9 cellular contexts compared by ENCODE assay signal in genomic region chr6:117548797-117549301, GRCh38. TPM values are rescaled to one million over a fixed set of nuclear protein-coding genes. Genes with fewer than 3 reads are reported as not detected.
DNase-seq lines count a peak whose midpoint lies in the region; ATAC-seq, FAIRE-seq and TF ChIP-seq lines count a peak whose summit lies in the region.
"Had no signal": no experiment of that assay in that cellular context is flagged by ENCODE, and none has a peak within 500 bp of the region (broad histone marks: within the 10 kb centered on the region; RNA-seq: fewer than 3 reads in every experiment).

No MANE protein-coding gene starts in this region.

- no peak for ATAC-seq in GM18517 (IDR thresholded peaks at IDR 0.05; ENCODE audit: unreplicated experiment)

- no peaks in the 10 kb centered on the region for H3K9me3 ChIP-seq in AG04450 (ENCODE audit: control insufficient read depth, insufficient read depth, low read length)

- no peak for FAIRE-seq in frontal cortex (lab: Jason Lieb, UNC)

- H3K27ac Mint-ChIP-seq in HFFc6: peak overlapping the region; percentile 81
- peak overlapping the region; percentile 94 for H3K27ac Mint-ChIP-seq in activated CD4-positive, alpha-beta memory T cell treated with anti-CD3 and anti-CD28 coated beads, Interleukin-2, amount 10 ng/mL, durations not matched to agents 7 days and 5 days
- H3K27ac Mint-ChIP-seq in immature natural killer cell: peak overlapping the region; percentile 85 to 97 (median 93)

- H3K36me3 Mint-ChIP-seq in HFFc6 (ENCODE audit: low read depth) (peaks cover 44% of the 10 kb centered on the region), immature natural killer cell (no peaks in the 10 kb centered on the region)
- H3K36me3 Mint-ChIP-seq in activated CD4-positive, alpha-beta memory T cell treated with anti-CD3 and anti-CD28 coated beads, Interleukin-2, amount 10 ng/mL, durations not matched to agents 7 days and 5 days (ENCODE audit: low read depth): peaks cover 10% of the 10 kb centered on the region

- H3K4me3 Mint-ChIP-seq in HFFc6 (peak overlapping the region; percentile 72), immature natural killer cell (peak overlapping the region; percentile 85 to 95 (median 88))
- peak overlapping the region; percentile 75 for H3K4me3 Mint-ChIP-seq in activated CD4-positive, alpha-beta memory T cell treated with anti-CD3 and anti-CD28 coated beads, Interleukin-2, amount 10 ng/mL, durations not matched to agents 7 days and 5 days
- H3K4me3 Mint-ChIP-seq: neural crest cell had no signal

- DNase-seq in AG04450 (ENCODE audit: low read depth, low spot score) (no peak), HFFc6 (peak; percentile 52), immature natural killer cell (peak; percentile 69 to 73 (median 71)), foreskin melanocyte (no peak), iPS-NIHi7 (ENCODE audit: extremely low spot score) (no peak), frontal cortex (ENCODE audit: low spot score in 2 of 2) (no peak)
- DNase-seq in activated CD4-positive, alpha-beta memory T cell treated with anti-CD3 and anti-CD28 coated beads, Interleukin-2, amount 10 ng/mL, durations not matched to agents 7 days and 5 days: peak; percentile 43

- no peak for TF ChIP-seq CTCF in AG04450 (IDR thresholded peaks at IDR 0.05; ENCODE audit: low read depth, low read length)
- no peak for TF ChIP-seq CTCF in HFFc6 (IDR thresholded peaks at IDR 0.05)

- peaks cover 1% of the 10 kb centered on the region for H3K27me3 Mint-ChIP-seq in HFFc6 (ENCODE audit: insufficient read depth)
- no peaks in the 10 kb centered on the region for H3K27me3 Mint-ChIP-seq in activated CD4-positive, alpha-beta memory T cell treated with anti-CD3 and anti-CD28 coated beads, Interleukin-2, amount 10 ng/mL, durations not matched to agents 7 days and 5 days
- H3K27me3 Mint-ChIP-seq in immature natural killer cell (ENCODE audit: low read depth in 3 of 3): peaks cover 5 to 13% (median 13%) of the 10 kb centered on the region in 3 donors

- POLR2A ChIA-PET in AG04450 (lab: Yijun Ruan, JAX): no interaction called here
- POLR2A ChIA-PET in activated CD4-positive, alpha-beta memory T cell treated with anti-CD3 and anti-CD28 coated beads, Interleukin-2, amount 10 ng/mL, durations not matched to agents 7 days and 5 days (lab: Charles Lee): interaction anchor here (0.9 to 3.7 kb wide), 12 partner anchors 18 to 1345 kb away, joined by 3 to 59 read pairs (median 6); partner anchors contain the start of genes ASF1A, DCBLD1 and GOPC

- H3K9me3 Mint-ChIP-seq in HFFc6: no peaks in the 10 kb centered on the region
- H3K9me3 Mint-ChIP-seq in activated CD4-positive, alpha-beta memory T cell treated with anti-CD3 and anti-CD28 coated beads, Interleukin-2, amount 10 ng/mL, durations not matched to agents 7 days and 5 days: no peaks in the 10 kb centered on the region
- H3K9me3 Mint-ChIP-seq in immature natural killer cell: no peaks in the 10 kb centered on the region
- H3K9me3 Mint-ChIP-seq: neural crest cell had no signal

- CTCF ChIA-PET in AG04450 (lab: Charles Lee): interaction anchor here (0.7 to 6.3 kb wide), 2 partner anchors 99 to 104 kb away, joined by 3 to 85 read pairs; no protein-coding TSS in a partner anchor
- CTCF ChIA-PET in activated CD4-positive, alpha-beta memory T cell treated with anti-CD3 and anti-CD28 coated beads, Interleukin-2, amount 10 ng/mL, durations not matched to agents 7 days and 5 days (lab: Charles Lee): interaction anchor here (1.1 to 4.9 kb wide), 7 partner anchors 45 to 99 kb away, joined by 3 to 43 read pairs (median 15); partner anchors contain the start of genes DCBLD1 and GOPC

- H3K27me3 ChIP-seq in AG04450 (ENCODE audit: control insufficient read depth, insufficient read depth, low read length): no peaks in the 10 kb centered on the region

- peak overlapping the region; percentile 41 for H3K27ac ChIP-seq in AG04450 (ENCODE audit: low read depth, low read length)

- no peak overlapping the region for H3K4me3 ChIP-seq in AG04450 (ENCODE audit: low read depth, low read length)

- peaks cover 55% of the 10 kb centered on the region for H3K4me1 Mint-ChIP-seq in HFFc6 (ENCODE audit: low read depth)
- peaks cover 44% of the 10 kb centered on the region for H3K4me1 Mint-ChIP-seq in activated CD4-positive, alpha-beta memory T cell treated with anti-CD3 and anti-CD28 coated beads, Interleukin-2, amount 10 ng/mL, durations not matched to agents 7 days and 5 days
- H3K4me1 Mint-ChIP-seq in immature natural killer cell: peaks cover 44 to 48% of the 10 kb centered on the region in 2 donors
- H3K4me1 Mint-ChIP-seq: neural crest cell had no signal

RNA-seq across cellular contexts. Expression of gene GOPC, which starts 53.5 kb away (rescaled TPM):
- polyA plus RNA-seq in AG04450 (2011; rRNA removed): 25.0 and 37.8 TPM in 2 replicates
- polyA minus RNA-seq in AG04450 (2011; rRNA and poly(A)+ RNA removed): 12.3 and 21.9 TPM in 2 replicates
- total RNA-seq in HFFc6 (2021; fragmentation: NEBNext Ultra II Directional; extraction: Animal tissue kit (Norgen Biotek cat#: 25700)): 10 to 100 TPM; 40.5 to 51.8 (median 45.4) TPM
- total RNA-seq in activated CD4-positive, alpha-beta memory T cell treated with anti-CD3 and anti-CD28 coated beads, Interleukin-2, amount 10 ng/mL, durations not matched to agents 7 days and 5 days: 10 to 100 TPM; 22.9 to 23.9 TPM
- polyA plus RNA-seq in immature natural killer cell: 10 to 100 TPM in 1 of 3 donors, 1 to 10 TPM in 2; 5.3 to 17.8 (median 8.3) TPM
- total RNA-seq in frontal cortex: 66.9 TPM

Comparison
In these comparisons a context has a peak if more than half of its experiments do, and no peak if none do; other contexts are left out.
1. DNase-seq: peak in HFFc6 (single experiment), activated CD4-positive, alpha-beta memory T cell treated with anti-CD3 and anti-CD28 coated beads, Interleukin-2, amount 10 ng/mL, durations not matched to agents 7 days and 5 days (single experiment) and immature natural killer cell (3 of 3); none in AG04450 (single experiment), foreskin melanocyte (single experiment), iPS-NIHi7 (single experiment) and frontal cortex (0 of 2).
2. Peak in every context shown above with its lines, with median percentiles within 50 percentile points of each other: H3K27ac Mint-ChIP-seq and H3K4me3 Mint-ChIP-seq.